ENCODE assay signal across 8 cellular contexts in the genomic region with DNA sequence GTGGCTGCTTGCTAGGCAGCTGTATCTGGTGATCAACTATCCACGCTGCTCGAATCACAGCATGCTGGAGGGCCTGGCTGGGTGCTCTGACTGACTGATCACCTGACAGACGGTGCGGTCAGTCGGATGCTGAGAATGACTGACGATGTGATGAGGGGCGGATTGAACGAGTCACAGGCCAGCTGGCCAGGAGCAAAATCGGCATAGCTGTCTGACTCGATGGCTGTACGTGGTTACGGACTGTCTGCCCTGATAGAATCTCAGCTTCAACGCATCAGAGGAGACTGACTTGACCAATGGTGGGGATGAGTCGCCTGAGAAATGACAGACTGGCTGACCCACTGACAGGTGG. TPM values are rescaled to one million over a fixed set of nuclear protein-coding genes. Genes with fewer than 3 reads are reported as not detected.
DNase-seq lines count a peak whose midpoint lies in the region; ATAC-seq and TF ChIP-seq lines count a peak whose summit lies in the region.

No MANE protein-coding gene starts in this region.

- POLR2A ChIA-PET in naive thymus-derived CD8-positive, alpha-beta T cell (lab: Charles Lee) = interaction anchor here (1.0 to 3.5 kb wide), 8 partner anchors 12 to 106 kb away, joined by 3 to 31 read pairs (median 12); partner anchors contain the start of genes HDAC6 and WAS

- H3K27ac Mint-ChIP-seq in CD14-positive monocyte = peak overlapping the region; percentile 95 to 100 (median 97)
- peak overlapping the region; percentile 98 for H3K27ac Mint-ChIP-seq in central memory CD8-positive, alpha-beta T cell (ENCODE audit: low read depth)
- peak overlapping the region; percentile 94 to 98 (median 97) for H3K27ac Mint-ChIP-seq in naive thymus-derived CD8-positive, alpha-beta T cell

- no peak for ATAC-seq in central memory CD8-positive, alpha-beta T cell (replicated peaks; ENCODE audit: extremely low read depth, poor library complexity, severe bottlenecking)
- no peak for ATAC-seq in naive thymus-derived CD8-positive, alpha-beta T cell
- no peak for ATAC-seq in HG03432 (IDR thresholded peaks at IDR 0.05; ENCODE audit: unreplicated experiment)

- peaks cover 46% of the 10 kb centered on the region for H3K4me1 Mint-ChIP-seq in CD14-positive monocyte
- H3K4me1 Mint-ChIP-seq in central memory CD8-positive, alpha-beta T cell = peaks cover 19% of the 10 kb centered on the region
- peaks cover 15 to 29% (median 25%) of the 10 kb centered on the region in 4 donors for H3K4me1 Mint-ChIP-seq in naive thymus-derived CD8-positive, alpha-beta T cell

- no peak for TF ChIP-seq CTCF in CD14-positive monocyte (IDR thresholded peaks at IDR 0.05)

- H3K36me3 Mint-ChIP-seq in CD14-positive monocyte = peaks cover 19% of the 10 kb centered on the region in 2 donors
- peaks cover 24% of the 10 kb centered on the region for H3K36me3 Mint-ChIP-seq in central memory CD8-positive, alpha-beta T cell (ENCODE audit: insufficient read depth)
- H3K36me3 Mint-ChIP-seq in naive thymus-derived CD8-positive, alpha-beta T cell = peaks cover 0 to 22% (median 0%) of the 10 kb centered on the region in 3 donors

- peak overlapping the region; percentile 82 to 94 for H3K4me3 Mint-ChIP-seq in CD14-positive monocyte
- H3K4me3 Mint-ChIP-seq in central memory CD8-positive, alpha-beta T cell = peak overlapping the region; percentile 88
- peak overlapping the region; percentile 82 to 98 (median 90) for H3K4me3 Mint-ChIP-seq in naive thymus-derived CD8-positive, alpha-beta T cell

- intact Hi-C loops in CD14-positive monocyte (cut with micrococcal nuclease) = loop anchor here (10.0 kb wide), 2 partner anchors 51 to 109 kb away; partner anchors contain the start of gene HDAC6 (in 1 of the 2)
- intact Hi-C loops in posterior vena cava (cut with DNase I) = no loop called here

- peaks cover 0 to 9% (median 0%) of the 10 kb centered on the region in 7 donors for H3K9me3 Mint-ChIP-seq in CD14-positive monocyte
- H3K9me3 Mint-ChIP-seq in central memory CD8-positive, alpha-beta T cell = no peaks in the 10 kb centered on the region
- no peaks in the 10 kb centered on the region for H3K9me3 Mint-ChIP-seq in naive thymus-derived CD8-positive, alpha-beta T cell

- DNase-seq in CD14-positive monocyte (ENCODE audit: low spot score) (peak; percentile 74), LHCN-M2 (ENCODE audit: low read depth) (peak; percentile 32), posterior vena cava (ENCODE audit: low spot score) (no peak), NOMO-1 treated with dmso at 0.1 percent for 144 hours (lab: John Stamatoyannopoulos, UW; ENCODE audit: unreplicated experiment) (no peak)
- DNase-seq in central memory CD8-positive, alpha-beta T cell (ENCODE audit: low spot score in 2 of 2) = no peak
- DNase-seq in naive thymus-derived CD8-positive, alpha-beta T cell = no peak
- no peak for DNase-seq in activated CD8-positive, alpha-beta memory T cell treated with anti-CD3 and anti-CD28 coated beads, Interleukin-2, amount 50 U/mL, for 48 hours

- peaks cover 0 to 6% (median 1%) of the 10 kb centered on the region in 3 donors for H3K27me3 Mint-ChIP-seq in CD14-positive monocyte (ENCODE audit: low read depth in 3 of 3)
- no peaks in the 10 kb centered on the region for H3K27me3 Mint-ChIP-seq in central memory CD8-positive, alpha-beta T cell
- no peaks in the 10 kb centered on the region for H3K27me3 Mint-ChIP-seq in naive thymus-derived CD8-positive, alpha-beta T cell

RNA-seq across cellular contexts. Expression of gene SUV39H1, which starts 1.0 kb away (rescaled TPM):
- polyA plus RNA-seq in CD14-positive monocyte = 1 to 10 TPM; 2.9 to 3.4 TPM
- total RNA-seq in LHCN-M2 (2014; rRNA removed) (13.0 and 14.8 TPM in 2 replicates), posterior vena cava (1 to 10 TPM; 3.8 to 4.5 TPM)
- polyA plus RNA-seq in LHCN-M2 (2012) = 9.5 TPM
- total RNA-seq in naive thymus-derived CD8-positive, alpha-beta T cell = 1 to 10 TPM; 9.4 to 9.8 TPM
- polyA plus RNA-seq in naive thymus-derived CD8-positive, alpha-beta T cell = 10 to 100 TPM in 2 of 3 donors, 1 to 10 TPM in 1; 9.8 to 13.9 (median 10.2) TPM

RNA-seq across cellular contexts. Expression of gene WAS, which starts 11.9 kb away (rescaled TPM):
- 10 to 100 TPM; 22.8 to 38.0 TPM for polyA plus RNA-seq in CD14-positive monocyte
- not detected in 2 replicates for total RNA-seq in LHCN-M2 (2014; rRNA removed)
- 0.15 TPM for polyA plus RNA-seq in LHCN-M2 (2012)
- 10 to 100 TPM; 98.4 to 99.7 TPM for total RNA-seq in naive thymus-derived CD8-positive, alpha-beta T cell
- 10 to 100 TPM; 13.9 to 25.1 (median 19.7) TPM for polyA plus RNA-seq in naive thymus-derived CD8-positive, alpha-beta T cell
- total RNA-seq in posterior vena cava = 10 to 100 TPM in 1 of 2 donors, 1 to 10 TPM in 1; 7.3 to 12.2 TPM

Comparison
In these comparisons a context has a peak if more than half of its experiments do, and no peak if none do; other contexts are left out.
1. DNase-seq: peak in CD14-positive monocyte (single experiment) and LHCN-M2 (single experiment); none in central memory CD8-positive, alpha-beta T cell (0 of 2), naive thymus-derived CD8-positive, alpha-beta T cell (0 of 10), posterior vena cava (single experiment), NOMO-1 treated with dmso at 0.1 percent for 144 hours (single experiment) and activated CD8-positive, alpha-beta memory T cell treated with anti-CD3 and anti-CD28 coated beads, Interleukin-2, amount 50 U/mL, for 48 hours (single experiment).
2. intact Hi-C loops: an anchor here in CD14-positive monocyte (10.0 kb wide); none called in posterior vena cava.
3. Peak in every context shown above with its lines, with median percentiles within 50 percentile points of each other: H3K27ac Mint-ChIP-seq and H3K4me3 Mint-ChIP-seq.